ENCODE assay signal across 26 cellular contexts in the genomic region with DNA sequence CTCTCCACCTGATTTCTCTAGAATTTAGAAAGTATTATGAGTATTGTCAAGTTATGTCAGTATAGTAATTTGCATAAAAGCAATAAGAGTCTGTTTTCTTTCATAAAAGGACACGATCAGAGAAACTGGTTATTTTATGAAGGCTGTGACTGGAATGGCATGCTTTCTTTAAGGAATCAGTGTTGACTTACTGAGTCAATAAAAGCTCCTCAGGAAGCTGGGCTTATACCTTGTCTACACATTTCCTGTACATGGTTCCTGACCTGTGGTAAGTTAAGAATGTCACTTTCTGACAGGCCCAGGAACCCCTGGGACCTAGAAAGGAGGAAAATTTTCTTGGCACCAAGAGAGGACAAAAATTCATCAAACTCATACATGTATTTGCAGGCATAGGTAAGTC.
"Had no signal": no experiment of that assay in that cellular context is flagged by ENCODE, and none has a peak within 500 bp of the region (broad histone marks: within the 10 kb centered on the region; RNA-seq: fewer than 3 reads in every experiment).

No MANE protein-coding gene starts in this region.

- H3K4me3 ChIP-seq: left ventricle myocardium inferior, spleen, thoracic aorta, upper lobe of left lung had no signal

- ATAC-seq: effector memory CD8-positive, alpha-beta T cell; stimulated activated naive B cell treated with anti-CD40 and anti-IgM and Interleukin-4, amounts not matched to agents 10 μg/mL and 1 μg/mL and 100 μg/mL, for 72 hours had no signal

- FAIRE-seq: keratinocyte had no signal

- H3K4me1 ChIP-seq: left ventricle myocardium inferior, spleen, upper lobe of left lung had no signal

- H3K9me3 ChIP-seq: left ventricle myocardium inferior, thoracic aorta had no signal

- H3K36me3 ChIP-seq: left ventricle myocardium inferior, spleen, thoracic aorta, upper lobe of left lung had no signal

- H3K27me3 ChIP-seq: spleen, upper lobe of left lung had no signal

- DNase-seq: activated CD4-positive, alpha-beta T cell treated with anti-CD3 and anti-CD28 coated beads, Interleukin-2, amount 50 U/mL, for 1 hour; activated CD8-positive, alpha-beta memory T cell treated with anti-CD3 and anti-CD28 coated beads for 24 hours; activated CD8-positive, alpha-beta memory T cell treated with anti-CD3 and anti-CD28 coated beads, Interleukin-2, amount 50 U/mL, for 48 hours; activated effector memory CD4-positive, alpha-beta T cell treated with anti-CD3 and anti-CD28 coated beads, Interleukin-2, amount 50 U/mL, for 16 hours; activated naive CD4-positive, alpha-beta T cell treated with anti-CD3 and anti-CD28 coated beads, Interleukin-2, amount 50 U/mL, for 16 hours; activated T-cell treated with anti-CD3 and anti-CD28 coated beads, Interleukin-2, amount 50 U/mL, for 48 hours; aorta; effector memory CD8-positive, alpha-beta T cell; foreskin melanocyte; glutamatergic neuron; hypothalamus; left ventricle myocardium inferior; mammary epithelial cell; midbrain; nephron progenitor cell; occipital lobe; posterior cingulate gyrus; retina; spleen; stimulated activated naive B cell treated with anti-CD40 and anti-IgM and Interleukin-4, amounts not matched to agents 10 μg/mL and 1 μg/mL and 100 μg/mL, for 72 hours; T-helper 1 cell; T-helper 9 cell; upper lobe of left lung had no signal

- H3K27ac ChIP-seq: epithelial cell of prostate, left ventricle myocardium inferior, spleen, thoracic aorta, upper lobe of left lung had no signal
